Comparison of ENCODE assay signal across 20 cellular contexts in genomic region chr10:78149193-78149592, GRCh38.
DNase-seq lines count a peak whose midpoint lies in the region; ATAC-seq and TF ChIP-seq lines count a peak whose summit lies in the region.
"Had no signal": no experiment of that assay in that cellular context is flagged by ENCODE, and none has a peak within 500 bp of the region (broad histone marks: within the 10 kb centered on the region; RNA-seq: fewer than 3 reads in every experiment).

No MANE protein-coding gene starts in this region.

- intact Hi-C loops in upper lobe of right lung (cut with DNase I) = no loop called here

- no peaks in the 10 kb centered on the region for H3K79me2 ChIP-seq in GM23248 (ENCODE audit: insufficient read depth)

- no peaks in the 10 kb centered on the region for H3K9me2 ChIP-seq in GM23248 (ENCODE audit: insufficient read depth)

- H2AFZ ChIP-seq in GM23248 = no peak overlapping the region
- H2AFZ ChIP-seq: neural progenitor cell had no signal

- H3K4me3 ChIP-seq in GM23248 = no peak overlapping the region
- no peak overlapping the region for H3K4me3 ChIP-seq in RWPE2 (ENCODE audit: severe bottlenecking)
- no peak overlapping the region for H3K4me3 ChIP-seq in upper lobe of right lung
- H3K4me3 ChIP-seq: neural progenitor cell, sigmoid colon had no signal

- H4K20me1 ChIP-seq in GM23248 (ENCODE audit: insufficient read depth) = no peaks in the 10 kb centered on the region

- peak; percentile 63 for DNase-seq in GM23248
- no peak for DNase-seq in RWPE2 (ENCODE audit: low spot score)
- peak; percentile 47 for DNase-seq in glomerular visceral epithelial cell (ENCODE audit: extremely low spot score)
- no peak for DNase-seq in upper lobe of right lung
- DNase-seq in NCI-H524 treated with DMSO at 0.1 percent for 48 hours (lab: John Stamatoyannopoulos, UW) = no peak
- no peak for DNase-seq in occipital lobe (lab: John Stamatoyannopoulos, UW)
- DNase-seq: activated CD8-positive, alpha-beta T cell treated with anti-CD3 and anti-CD28 coated beads for 36 hours; activated T-cell treated with anti-CD3 and anti-CD28 coated beads, Interleukin-2, amount 50 U/mL, for 72 hours; cerebellar nuclear complex; DMS79; immature natural killer cell; Karpas-422; NCI-H1436 treated with DMSO at 0.1 percent for 48 hours; NCI-H345; Right ventricle myocardium superior; sigmoid colon; stimulated activated CD4-positive, alpha-beta T cell treated with anti-CD3 and anti-CD28 coated beads, Interleukin-2, amount 100 ng/mL, for 24 hours had no signal

- H3K36me3 ChIP-seq in GM23248 (ENCODE audit: low read depth) = no peaks in the 10 kb centered on the region
- H3K36me3 ChIP-seq in RWPE2 (ENCODE audit: low read depth) = no peaks in the 10 kb centered on the region
- no peaks in the 10 kb centered on the region for H3K36me3 ChIP-seq in upper lobe of right lung
- H3K36me3 ChIP-seq: neural progenitor cell, sigmoid colon had no signal

- H3K9ac ChIP-seq in GM23248 = no peak overlapping the region
- H3K9ac ChIP-seq: neural progenitor cell had no signal

- ATAC-seq in RWPE2 (ENCODE audit: low read depth) = 0 out of 3 replicates have a peak, but pooled peaks have one; percentile 33
- peak; percentile 8 for ATAC-seq in upper lobe of right lung
- ATAC-seq in HG02623 (IDR thresholded peaks at IDR 0.05; ENCODE audit: unreplicated experiment) = no peak
- ATAC-seq: activated CD8-positive, alpha-beta T cell treated with anti-CD3 and anti-CD28 coated beads for 36 hours; activated T-cell treated with anti-CD3 and anti-CD28 coated beads, Interleukin-2, amount 50 U/mL, for 72 hours had no signal

- no peaks in the 10 kb centered on the region for H3F3A ChIP-seq in GM23248 (ENCODE audit: insufficient read depth)

- in situ Hi-C loops in GM23248 (cut with MboI) = no loop called here

- WGBS in GM23248 (ENCODE audit: low coverage in 1 of 2, low lambda C conversion rate in 2 of 2, missing lambda C conversion rate in 2 of 2), 2 experiments = 8 to 13% methylated on average over 4 of the region's 4 CpGs

- H3K27ac ChIP-seq in GM23248 (no peak overlapping the region), RWPE2 (ENCODE audit: poor library complexity, severe bottlenecking) (no peak overlapping the region), upper lobe of right lung (no peak overlapping the region)
- H3K27ac ChIP-seq: C4-2B, neural progenitor cell, sigmoid colon had no signal

- H3K4me1 ChIP-seq in GM23248 (ENCODE audit: insufficient read depth) (no peaks in the 10 kb centered on the region; the same call in 1 of the 2 replicates), RWPE2 (ENCODE audit: insufficient read depth, poor library complexity, severe bottlenecking) (no peaks in the 10 kb centered on the region), upper lobe of right lung (no peaks in the 10 kb centered on the region)
- H3K4me1 ChIP-seq: neural progenitor cell, sigmoid colon had no signal

- H3K27me3 ChIP-seq in GM23248 (replicated peaks; ENCODE audit: insufficient read depth) (0 out of 2 replicates have a peak, but pooled peaks cover 3% of the 10 kb centered on the region), RWPE2 (ENCODE audit: insufficient read depth, poor library complexity, severe bottlenecking) (no peaks in the 10 kb centered on the region), upper lobe of right lung (no peaks in the 10 kb centered on the region)
- H3K27me3 ChIP-seq: neural progenitor cell, sigmoid colon had no signal

- H3K4me2 ChIP-seq in GM23248 (ENCODE audit: unreplicated experiment) = no peak overlapping the region
- H3K4me2 ChIP-seq: neural progenitor cell had no signal

- no peak for TF ChIP-seq CTCF in RWPE2 (IDR thresholded peaks at IDR 0.05; ENCODE audit: poor library complexity, severe bottlenecking)
- no peak for TF ChIP-seq CTCF in upper lobe of right lung (IDR thresholded peaks at IDR 0.05)

- H3K9me3 ChIP-seq in GM23248 (ENCODE audit: low read depth) = no peaks in the 10 kb centered on the region
- no peaks in the 10 kb centered on the region for H3K9me3 ChIP-seq in RWPE2 (ENCODE audit: severe bottlenecking)
- H3K9me3 ChIP-seq in upper lobe of right lung = no peaks in the 10 kb centered on the region

Comparison
In these comparisons a context has a peak if more than half of its experiments do, and no peak if none do; other contexts are left out.
1. DNase-seq: peak in GM23248 (single experiment) and glomerular visceral epithelial cell (single experiment); none in RWPE2 (single experiment), upper lobe of right lung (single experiment), NCI-H524 treated with DMSO at 0.1 percent for 48 hours (single experiment) and occipital lobe (single experiment).